ENCODE assay signal across 22 cellular contexts in the genomic region with DNA sequence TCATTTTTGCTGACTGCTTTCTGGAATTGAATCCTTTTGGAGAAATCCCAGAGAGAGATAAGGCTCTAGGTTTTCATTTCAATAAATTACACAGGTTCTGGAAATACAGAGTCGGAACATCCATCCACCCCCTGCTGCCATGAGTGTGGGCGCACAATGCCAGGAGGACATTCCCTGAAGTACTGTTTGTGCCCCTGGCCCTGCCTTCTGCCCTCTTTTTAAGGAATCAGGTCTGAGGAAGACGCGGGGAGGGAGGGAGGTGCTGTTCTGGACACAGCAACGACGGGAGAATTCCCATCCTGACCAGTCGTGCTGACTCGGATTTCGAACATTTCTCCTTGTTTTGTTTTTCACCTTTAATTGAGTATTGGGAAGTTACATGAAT.
A peak's percentile ranks its signal among the peaks of the same experiment; 100 is the strongest.
DNase-seq lines count a peak whose midpoint lies in the region; ATAC-seq and TF ChIP-seq lines count a peak whose summit lies in the region.
"Had no signal": no experiment of that assay in that cellular context is flagged by ENCODE, and none has a peak within 500 bp of the region (broad histone marks: within the 10 kb centered on the region; RNA-seq: fewer than 3 reads in every experiment).

No MANE protein-coding gene starts in this region.

- no peaks in the 10 kb centered on the region for H3K27me3 Mint-ChIP-seq in GM23338 (ENCODE audit: insufficient read depth, low read depth, poor library complexity)
- H3K27me3 Mint-ChIP-seq in neural progenitor cell (ENCODE audit: insufficient read depth, low read depth): peaks cover 2% of the 10 kb centered on the region
- H3K27me3 Mint-ChIP-seq in stimulated activated naive B cell treated with anti-CD40 and anti-IgM and Interleukin-4, amounts not matched to agents 10 μg/mL and 1 μg/mL and 100 μg/mL, for 72 hours: no peaks in the 10 kb centered on the region
- H3K27me3 Mint-ChIP-seq: CD8-positive, alpha-beta memory T cell had no signal

- ATAC-seq in GM23338 (no peak), GM21825 (IDR thresholded peaks at IDR 0.05; ENCODE audit: unreplicated experiment) (no peak)
- ATAC-seq in stimulated activated naive B cell treated with anti-CD40 and anti-IgM and Interleukin-4, amounts not matched to agents 10 μg/mL and 1 μg/mL and 100 μg/mL, for 72 hours (replicated peaks): no peak

- H3K79me2 ChIP-seq in GM23338 (replicated peaks; ENCODE audit: insufficient read depth) (no peaks in the 10 kb centered on the region), neural progenitor cell (ENCODE audit: low read depth) (no peaks in the 10 kb centered on the region), trophoblast cell (ENCODE audit: control insufficient read depth, insufficient read depth, low read length, poor library complexity) (no peaks in the 10 kb centered on the region)

- H3K36me3 ChIP-seq in GM23338 (ENCODE audit: insufficient read depth): no peaks in the 10 kb centered on the region
- H3K36me3 ChIP-seq in neural progenitor cell: no peaks in the 10 kb centered on the region
- H3K36me3 ChIP-seq in trophoblast cell (ENCODE audit: control insufficient read depth in 1 of 2, insufficient read depth in 2 of 2, low read length in 2 of 2): no peaks in the 10 kb centered on the region
- H3K36me3 ChIP-seq: BE2C; BLaER1 treated with 17β-estradiol and CSF1 and Interleukin-3, amounts not matched to agents 10 nM and 100 nM; HAP-1 had no signal

- no peak for TF ChIP-seq CTCF in GM23338 (conservative IDR thresholded peaks at IDR 0.05; ENCODE audit: low read depth in 2 of 2)
- no peak for TF ChIP-seq CTCF in coronary artery (IDR thresholded peaks at IDR 0.05)
- TF ChIP-seq CTCF in neural progenitor cell (IDR thresholded peaks at IDR 0.05): no peak

- no peak overlapping the region for H3K4me3 Mint-ChIP-seq in GM23338
- H3K4me3 Mint-ChIP-seq in neural progenitor cell: no peak overlapping the region
- H3K4me3 Mint-ChIP-seq in stimulated activated naive B cell treated with anti-CD40 and anti-IgM and Interleukin-4, amounts not matched to agents 10 μg/mL and 1 μg/mL and 100 μg/mL, for 72 hours: no peak overlapping the region
- H3K4me3 Mint-ChIP-seq: CD14-positive monocyte; CD4-positive, alpha-beta T cell; CD8-positive, alpha-beta memory T cell; HFFc6 had no signal

- H3K18ac ChIP-seq in trophoblast cell (ENCODE audit: low read length): no peak overlapping the region

- H3K4me3 ChIP-seq in GM23338: no peak overlapping the region
- peak overlapping the region; percentile 21 for H3K4me3 ChIP-seq in coronary artery
- H3K4me3 ChIP-seq in neural progenitor cell: no peak overlapping the region
- no peak overlapping the region for H3K4me3 ChIP-seq in trophoblast cell (ENCODE audit: low read depth, low read length)
- H3K4me3 ChIP-seq: A549; BLaER1 treated with 17β-estradiol and CSF1 and Interleukin-3, amounts not matched to agents 10 nM and 100 nM; HAP-1 had no signal

- H2BK120ac ChIP-seq in trophoblast cell (ENCODE audit: insufficient read depth, low read length, poor library complexity): no peak overlapping the region

- H3K9me3 ChIP-seq in neural progenitor cell (ENCODE audit: low read depth): no peaks in the 10 kb centered on the region
- no peaks in the 10 kb centered on the region for H3K9me3 ChIP-seq in trophoblast cell (ENCODE audit: insufficient read depth, low read depth, low read length)
- H3K9me3 ChIP-seq: A549; BE2C; BLaER1 treated with 17β-estradiol and CSF1 and Interleukin-3, amounts not matched to agents 10 nM and 100 nM; HAP-1 had no signal

- H3K27ac Mint-ChIP-seq in GM23338: no peak overlapping the region
- H3K27ac Mint-ChIP-seq in neural progenitor cell: no peak overlapping the region
- no peak overlapping the region for H3K27ac Mint-ChIP-seq in stimulated activated naive B cell treated with anti-CD40 and anti-IgM and Interleukin-4, amounts not matched to agents 10 μg/mL and 1 μg/mL and 100 μg/mL, for 72 hours
- H3K27ac Mint-ChIP-seq: CD4-positive, alpha-beta T cell; CD8-positive, alpha-beta memory T cell; HFFc6 had no signal

- peaks cover 11% of the 10 kb centered on the region for H3K4me1 ChIP-seq in GM23338 (ENCODE audit: insufficient read depth)
- no peaks in the 10 kb centered on the region for H3K4me1 ChIP-seq in neural progenitor cell
- no peaks in the 10 kb centered on the region for H3K4me1 ChIP-seq in trophoblast cell (ENCODE audit: control insufficient read depth in 1 of 2, insufficient read depth in 2 of 2, low read length in 2 of 2)
- H3K4me1 ChIP-seq: BE2C; BLaER1 treated with 17β-estradiol and CSF1 and Interleukin-3, amounts not matched to agents 10 nM and 100 nM; HAP-1 had no signal

- H4K8ac ChIP-seq in trophoblast cell (ENCODE audit: low read depth, low read length): no peak overlapping the region

- no peak overlapping the region for H3K4me2 ChIP-seq in GM23338
- no peak overlapping the region for H3K4me2 ChIP-seq in neural progenitor cell
- H3K4me2 ChIP-seq in trophoblast cell (ENCODE audit: low read length): no peak overlapping the region
- H3K4me2 ChIP-seq: A549; BLaER1 treated with 17β-estradiol and CSF1 and Interleukin-3, amounts not matched to agents 10 nM and 100 nM had no signal

- H3K4ac ChIP-seq in trophoblast cell (ENCODE audit: low read depth, low read length): no peak overlapping the region

- H3K9me3 Mint-ChIP-seq in GM23338 (no peaks in the 10 kb centered on the region; the same call in 2 of the 3 replicates), neural progenitor cell (no peaks in the 10 kb centered on the region)
- no peaks in the 10 kb centered on the region for H3K9me3 Mint-ChIP-seq in stimulated activated naive B cell treated with anti-CD40 and anti-IgM and Interleukin-4, amounts not matched to agents 10 μg/mL and 1 μg/mL and 100 μg/mL, for 72 hours
- H3K9me3 Mint-ChIP-seq: CD4-positive, alpha-beta T cell; HFFc6 had no signal

- no peak overlapping the region for H3K14ac ChIP-seq in trophoblast cell (ENCODE audit: low read length)

- H3F3A ChIP-seq in GM23338 (replicated peaks; ENCODE audit: low read depth): no peaks in the 10 kb centered on the region
- no peaks in the 10 kb centered on the region for H3F3A ChIP-seq in neural progenitor cell (ENCODE audit: low read depth)

- no peak overlapping the region for H2BK5ac ChIP-seq in trophoblast cell (ENCODE audit: low read depth, low read length, poor library complexity)

- H3K27ac ChIP-seq in GM23338 (ENCODE audit: low read depth) (no peak overlapping the region), coronary artery (no peak overlapping the region), neural progenitor cell (no peak overlapping the region), trophoblast cell (ENCODE audit: low read depth, low read length) (no peak overlapping the region)
- H3K27ac ChIP-seq: 22Rv1; A549; BLaER1 treated with 17β-estradiol and CSF1 and Interleukin-3, amounts not matched to agents 10 nM and 100 nM had no signal

- no peaks in the 10 kb centered on the region for H4K20me1 ChIP-seq in GM23338 (replicated peaks; ENCODE audit: insufficient read depth)
- H4K20me1 ChIP-seq in neural progenitor cell (ENCODE audit: low read depth): no peaks in the 10 kb centered on the region
- H4K20me1 ChIP-seq: BLaER1 treated with 17β-estradiol and CSF1 and Interleukin-3, amounts not matched to agents 10 nM and 100 nM had no signal

- no CpG with 5 or more reads among the region's 9 CpGs for WGBS in trophoblast cell (ENCODE audit: extremely low coverage, insufficient coverage, insufficient read length)

- H3K36me3 Mint-ChIP-seq in GM23338 (ENCODE audit: low read depth) (no peaks in the 10 kb centered on the region), neural progenitor cell (no peaks in the 10 kb centered on the region)
- H3K36me3 Mint-ChIP-seq in stimulated activated naive B cell treated with anti-CD40 and anti-IgM and Interleukin-4, amounts not matched to agents 10 μg/mL and 1 μg/mL and 100 μg/mL, for 72 hours: no peaks in the 10 kb centered on the region
- H3K36me3 Mint-ChIP-seq: CD14-positive monocyte; CD8-positive, alpha-beta memory T cell had no signal

- no peak overlapping the region for H3K9ac ChIP-seq in neural progenitor cell
- no peak overlapping the region for H3K9ac ChIP-seq in trophoblast cell (ENCODE audit: low read length)
- H3K9ac ChIP-seq: BLaER1 treated with 17β-estradiol and CSF1 and Interleukin-3, amounts not matched to agents 10 nM and 100 nM had no signal

- H3K23ac ChIP-seq in trophoblast cell (ENCODE audit: low read length): no peak overlapping the region

- H3K27me3 ChIP-seq in GM23338 (ENCODE audit: insufficient read depth) (no peaks in the 10 kb centered on the region), neural progenitor cell (no peaks in the 10 kb centered on the region), trophoblast cell (ENCODE audit: insufficient read depth, low read length) (no peaks in the 10 kb centered on the region)
- H3K27me3 ChIP-seq: BE2C; BLaER1 treated with 17β-estradiol and CSF1 and Interleukin-3, amounts not matched to agents 10 nM and 100 nM had no signal

- no peak overlapping the region for H4K91ac ChIP-seq in trophoblast cell (ENCODE audit: low read depth, low read length)

- H4K12ac ChIP-seq in trophoblast cell (ENCODE audit: low read depth, low read length): no peak overlapping the region

- peak overlapping the region; percentile 40 for H2BK12ac ChIP-seq in trophoblast cell (ENCODE audit: low read length)

- DNase-seq in GM23338 (ENCODE audit: low spot score) (no peak), coronary artery (ENCODE audit: low spot score) (no peak), neural progenitor cell (ENCODE audit: low spot score) (no peak), trophoblast cell (no peak)
- DNase-seq in NK-92 treated with Interleukin-12 subunit alpha and Interleukin-12 subunit beta, amount 100 ng/mL, for 24 hours (lab: John Stamatoyannopoulos, UW): no peak
- DNase-seq in stimulated activated naive B cell treated with anti-CD40 and anti-IgM and Interleukin-4, amounts not matched to agents 10 μg/mL and 1 μg/mL and 100 μg/mL, for 72 hours: no peak
- DNase-seq: ACHN; AML-193; BE2C; CD4-positive, alpha-beta T cell; CD8-positive, alpha-beta memory T cell; DMS 273 treated with DMSO at 0.1 percent for 48 hours; DMS53; DMS79 treated with DMSO at 0.1 percent for 48 hours; GF-D8; HFFc6 had no signal

- H3K4me1 Mint-ChIP-seq in GM23338: peaks cover 17% of the 10 kb centered on the region
- H3K4me1 Mint-ChIP-seq in neural progenitor cell: peaks cover 6% of the 10 kb centered on the region
- no peaks in the 10 kb centered on the region for H3K4me1 Mint-ChIP-seq in stimulated activated naive B cell treated with anti-CD40 and anti-IgM and Interleukin-4, amounts not matched to agents 10 μg/mL and 1 μg/mL and 100 μg/mL, for 72 hours
- H3K4me1 Mint-ChIP-seq: CD14-positive monocyte; CD8-positive, alpha-beta memory T cell had no signal

- no peaks in the 10 kb centered on the region for H3K79me1 ChIP-seq in trophoblast cell (ENCODE audit: low read length)

- H2AFZ ChIP-seq in GM23338 (peak overlapping the region; percentile 78; the same call in 1 of the 2 replicates), neural progenitor cell (replicated peaks) (peak overlapping the region; percentile 13), trophoblast cell (ENCODE audit: insufficient read depth, low read length, poor library complexity) (no peak overlapping the region)

- no peaks in the 10 kb centered on the region for H3K9me2 ChIP-seq in GM23338 (ENCODE audit: insufficient read depth)

- H2AK5ac ChIP-seq in trophoblast cell (ENCODE audit: low read length): no peak overlapping the region

TF ChIP-seq in GM23338, 12 proteins besides CTCF, POLR2A, EP300 and RAD21 (continues in another document):
- TF ChIP-seq CREB1 (CRISPR knock-in tag; IDR thresholded peaks at IDR 0.05; ENCODE audit: low read depth) (no peak), EZH2phosphoT487 (IDR thresholded peaks at IDR 0.05; ENCODE audit: unreplicated experiment) (no peak)
